Comparison of ENCODE assay signal across 9 cellular contexts in genomic region chr2:175317741-175318140, GRCh38.
"Had no signal": no experiment of that assay in that cellular context is flagged by ENCODE, and none has a peak within 500 bp of the region (broad histone marks: within the 10 kb centered on the region; RNA-seq: fewer than 3 reads in every experiment).

No MANE protein-coding gene starts in this region.

- H3K36me3 ChIP-seq: HAP-1 had no signal

- H3K9ac ChIP-seq: GM23248 had no signal

- FAIRE-seq: H54, HepG2 had no signal

- ATAC-seq: HCT116, HepG2 had no signal

- H2AFZ ChIP-seq: GM23248 had no signal

- H3K9me3 ChIP-seq: HAP-1 had no signal

- H3K4me1 ChIP-seq: HAP-1 had no signal

- DNase-seq: GM23248, GOT3, HFFc6, KG1 had no signal

- H3K27ac ChIP-seq: GM23248, HL-60 had no signal

- H3K4me3 ChIP-seq: GM23248, HAP-1 had no signal
